In genomic region chr9:97992219-97992618, GRCh38 we compare ENCODE assay signal across 15 cellular contexts. TPM values are rescaled to one million over a fixed set of nuclear protein-coding genes. Genes with fewer than 3 reads are reported as not detected.
DNase-seq lines count a peak whose midpoint lies in the region; ATAC-seq and TF ChIP-seq lines count a peak whose summit lies in the region.
"Had no signal": no experiment of that assay in that cellular context is flagged by ENCODE, and none has a peak within 500 bp of the region (broad histone marks: within the 10 kb centered on the region; RNA-seq: fewer than 3 reads in every experiment).

No MANE protein-coding gene starts in this region.

- H3K36me3 Mint-ChIP-seq in activated CD8-positive, alpha-beta memory T cell treated with anti-CD3 and anti-CD28 coated beads, Interleukin-2, amount 10 ng/mL, durations not matched to agents 7 days and 5 days = peaks cover 33% of the 10 kb centered on the region
- H3K36me3 Mint-ChIP-seq in HFFc6 (ENCODE audit: low read depth) (peaks cover 9% of the 10 kb centered on the region; the same call in 1 of the 2 replicates), natural killer cell (no peaks in the 10 kb centered on the region), WTC11 (peaks cover 11% of the 10 kb centered on the region)
- peaks cover 67% of the 10 kb centered on the region for H3K36me3 Mint-ChIP-seq in activated T-helper 17 cell treated with anti-CD3 and anti-CD28 coated beads, Interleukin-2, amount 50 U/mL, for 72 hours (ENCODE audit: low read depth)

- peak overlapping the region; percentile 81 for H3K27ac Mint-ChIP-seq in activated CD8-positive, alpha-beta memory T cell treated with anti-CD3 and anti-CD28 coated beads, Interleukin-2, amount 10 ng/mL, durations not matched to agents 7 days and 5 days
- H3K27ac Mint-ChIP-seq in HFFc6 = peak overlapping the region; percentile 29; the same call in 1 of the 2 replicates
- H3K27ac Mint-ChIP-seq in activated T-helper 17 cell treated with anti-CD3 and anti-CD28 coated beads, Interleukin-2, amount 50 U/mL, for 72 hours = peak overlapping the region; percentile 66
- peak overlapping the region; percentile 39 to 67 for H3K27ac Mint-ChIP-seq in natural killer cell
- no peak overlapping the region for H3K27ac Mint-ChIP-seq in WTC11
- H3K27ac Mint-ChIP-seq: GM23338 had no signal

- TF ChIP-seq CTCF in HFFc6 (IDR thresholded peaks at IDR 0.05) (no peak), natural killer cell (IDR thresholded peaks at IDR 0.05) (no peak), WTC11 (IDR thresholded peaks at IDR 0.05) (no peak)

- CTCF ChIA-PET in activated CD8-positive, alpha-beta memory T cell treated with anti-CD3 and anti-CD28 coated beads, Interleukin-2, amount 10 ng/mL, durations not matched to agents 7 days and 5 days (lab: Charles Lee) = interaction anchor here (0.6 to 2.4 kb wide), 8 partner anchors 9 to 94 kb away, joined by 3 to 15 read pairs (median 3); partner anchors contain the start of genes ANP32B, NANS and TRMO
- CTCF ChIA-PET in WTC11 (lab: Charles Lee) = no interaction called here

- H3K27me3 Mint-ChIP-seq in activated CD8-positive, alpha-beta memory T cell treated with anti-CD3 and anti-CD28 coated beads, Interleukin-2, amount 10 ng/mL, durations not matched to agents 7 days and 5 days = no peaks in the 10 kb centered on the region
- H3K27me3 Mint-ChIP-seq in HFFc6 (ENCODE audit: insufficient read depth) (no peaks in the 10 kb centered on the region), natural killer cell (ENCODE audit: low read depth in 2 of 2) (no peaks in the 10 kb centered on the region), WTC11 (ENCODE audit: low read depth) (peaks cover 5% of the 10 kb centered on the region)
- no peaks in the 10 kb centered on the region for H3K27me3 Mint-ChIP-seq in activated T-helper 17 cell treated with anti-CD3 and anti-CD28 coated beads, Interleukin-2, amount 50 U/mL, for 72 hours

- POLR2A ChIA-PET in WTC11 (lab: Charles Lee) = no interaction called here

- H3K9me3 Mint-ChIP-seq in activated CD8-positive, alpha-beta memory T cell treated with anti-CD3 and anti-CD28 coated beads, Interleukin-2, amount 10 ng/mL, durations not matched to agents 7 days and 5 days (ENCODE audit: low read depth) = no peaks in the 10 kb centered on the region
- H3K9me3 Mint-ChIP-seq in HFFc6 (no peaks in the 10 kb centered on the region), natural killer cell (no peaks in the 10 kb centered on the region), WTC11 (no peaks in the 10 kb centered on the region)
- H3K9me3 Mint-ChIP-seq in activated T-helper 17 cell treated with anti-CD3 and anti-CD28 coated beads, Interleukin-2, amount 50 U/mL, for 72 hours = no peaks in the 10 kb centered on the region
- H3K9me3 Mint-ChIP-seq: GM23338 had no signal

- no peak for ATAC-seq in activated CD8-positive, alpha-beta memory T cell treated with anti-CD3 and anti-CD28 coated beads, Interleukin-2, amount 10 ng/mL, durations not matched to agents 7 days and 5 days
- no peak for ATAC-seq in activated T-helper 17 cell treated with anti-CD3 and anti-CD28 coated beads, Interleukin-2, amount 50 U/mL, for 72 hours (replicated peaks)
- ATAC-seq in natural killer cell (no peak), WTC11 (no peak), GM21423 (IDR thresholded peaks at IDR 0.05; ENCODE audit: unreplicated experiment) (no peak)
- ATAC-seq: GM23338 had no signal

- intact Hi-C loops in natural killer cell (cut with micrococcal nuclease) = no loop called here

- no peak overlapping the region for H3K4me3 Mint-ChIP-seq in activated CD8-positive, alpha-beta memory T cell treated with anti-CD3 and anti-CD28 coated beads, Interleukin-2, amount 10 ng/mL, durations not matched to agents 7 days and 5 days
- H3K4me3 Mint-ChIP-seq in HFFc6 = no peak overlapping the region
- H3K4me3 Mint-ChIP-seq in activated T-helper 17 cell treated with anti-CD3 and anti-CD28 coated beads, Interleukin-2, amount 50 U/mL, for 72 hours = peak overlapping the region; percentile 41
- H3K4me3 Mint-ChIP-seq in natural killer cell = no peak overlapping the region
- no peak overlapping the region for H3K4me3 Mint-ChIP-seq in WTC11
- H3K4me3 Mint-ChIP-seq: GM23338 had no signal

- no peak for DNase-seq in activated CD8-positive, alpha-beta memory T cell treated with anti-CD3 and anti-CD28 coated beads, Interleukin-2, amount 10 ng/mL, durations not matched to agents 7 days and 5 days
- no peak for DNase-seq in activated CD8-positive, alpha-beta memory T cell treated with anti-CD3 and anti-CD28 coated beads for 24 hours
- DNase-seq in HFFc6 (no peak), natural killer cell (no peak), WTC11 (ENCODE audit: low spot score) (no peak), NCI-H1417 (lab: John Stamatoyannopoulos, UW) (no peak)
- DNase-seq: activated gamma-delta T cell treated with Interleukin-2 at 50 U/mL for 16 hours, NCI-H146, NCI-H226, SHP77, T-helper 9 cell had no signal

- peaks cover 80% of the 10 kb centered on the region for H3K4me1 Mint-ChIP-seq in activated CD8-positive, alpha-beta memory T cell treated with anti-CD3 and anti-CD28 coated beads, Interleukin-2, amount 10 ng/mL, durations not matched to agents 7 days and 5 days
- H3K4me1 Mint-ChIP-seq in HFFc6 (ENCODE audit: low read depth) = peaks cover 67% of the 10 kb centered on the region
- H3K4me1 Mint-ChIP-seq in activated T-helper 17 cell treated with anti-CD3 and anti-CD28 coated beads, Interleukin-2, amount 50 U/mL, for 72 hours = peaks cover 63% of the 10 kb centered on the region
- H3K4me1 Mint-ChIP-seq in natural killer cell = peaks cover 52 to 53% of the 10 kb centered on the region in 2 donors
- H3K4me1 Mint-ChIP-seq in WTC11 = peaks cover 32% of the 10 kb centered on the region

TF ChIP-seq in WTC11, 78 proteins besides CTCF, POLR2A, EP300 and RAD21:
- TF ChIP-seq KAT7 (CRISPR knock-in tag; IDR thresholded peaks at IDR 0.05; ENCODE audit: borderline replicate concordance) (no peak), RORB (CRISPR knock-in tag; IDR thresholded peaks at IDR 0.05) (no peak), ETV6 (CRISPR knock-in tag; IDR thresholded peaks at IDR 0.05) (no peak), IRF2 (CRISPR knock-in tag; IDR thresholded peaks at IDR 0.05; ENCODE audit: borderline replicate concordance, low read depth) (no peak), ZNF423 (CRISPR knock-in tag; IDR thresholded peaks at IDR 0.05) (no peak), ZNF138 (CRISPR knock-in tag; conservative IDR thresholded peaks at IDR 0.05) (no peak), MLX (CRISPR knock-in tag; IDR thresholded peaks at IDR 0.05) (no peak), NR1H2 (CRISPR knock-in tag; IDR thresholded peaks at IDR 0.05) (no peak), ZNF121 (CRISPR knock-in tag; IDR thresholded peaks at IDR 0.05) (no peak), OVOL2 (CRISPR knock-in tag; IDR thresholded peaks at IDR 0.05; ENCODE audit: borderline replicate concordance) (no peak), JAZF1 (CRISPR knock-in tag; IDR thresholded peaks at IDR 0.05) (no peak), ZNF671 (CRISPR knock-in tag; IDR thresholded peaks at IDR 0.05) (no peak), USF2 (CRISPR knock-in tag; IDR thresholded peaks at IDR 0.05) (no peak), ZNF512 (CRISPR knock-in tag; IDR thresholded peaks at IDR 0.05; ENCODE audit: borderline replicate concordance) (no peak)

RNA-seq across cellular contexts. Expression of gene ANP32B, which starts 9.1 kb away (rescaled TPM):
- total RNA-seq in activated CD8-positive, alpha-beta memory T cell treated with anti-CD3 and anti-CD28 coated beads, Interleukin-2, amount 10 ng/mL, durations not matched to agents 7 days and 5 days = 100 to 1,000 TPM; 299 to 301 TPM
- total RNA-seq in HFFc6 (2021; fragmentation: NEBNext Ultra II Directional; extraction: Animal tissue kit (Norgen Biotek cat#: 25700)) = 100 to 1,000 TPM in 5 of 6 experiments, 10 to 100 TPM in 1; 99.6 to 165 (median 155) TPM
- total RNA-seq in activated T-helper 17 cell treated with anti-CD3 and anti-CD28 coated beads, Interleukin-2, amount 50 U/mL, for 72 hours = 100 to 1,000 TPM; 182 to 257 TPM
- 100 to 1,000 TPM in 2 of 3 donors, 10 to 100 TPM in 1; 89.9 to 107 (median 100) TPM for total RNA-seq in natural killer cell
- 149 to 156 TPM (median 150 TPM) in 3 replicates for total RNA-seq in WTC11 (2021)

RNA-seq across cellular contexts. Expression of gene HEMGN, which starts 54.2 kb away (rescaled TPM):
- total RNA-seq in activated CD8-positive, alpha-beta memory T cell treated with anti-CD3 and anti-CD28 coated beads, Interleukin-2, amount 10 ng/mL, durations not matched to agents 7 days and 5 days = under 1 TPM; 0.23 to 0.47 TPM
- total RNA-seq in HFFc6 (2021; fragmentation: NEBNext Ultra II Directional; extraction: Animal tissue kit (Norgen Biotek cat#: 25700)) = not detected
- 1 to 10 TPM in 1 of 2 donors, under 1 TPM in 1; 0.95 to 1.2 TPM for total RNA-seq in activated T-helper 17 cell treated with anti-CD3 and anti-CD28 coated beads, Interleukin-2, amount 50 U/mL, for 72 hours
- total RNA-seq in natural killer cell (under 1 TPM; 0.47 to 0.75 (median 0.75) TPM), WTC11 (2021) (0.11 to 0.14 TPM (median 0.11 TPM) in 3 replicates)
- total RNA-seq: GM23338, renal cortical epithelial cell had no signal
